ENCODE assay signal across 13 cellular contexts in genomic region chr1:60984066-60984799, GRCh38.
DNase-seq lines count a peak whose midpoint lies in the region; ATAC-seq, FAIRE-seq and TF ChIP-seq lines count a peak whose summit lies in the region.
"Had no signal": no experiment of that assay in that cellular context is flagged by ENCODE, and none has a peak within 500 bp of the region (broad histone marks: within the 10 kb centered on the region; RNA-seq: fewer than 3 reads in every experiment).

No MANE protein-coding gene starts in this region.

- intact Hi-C loops in pancreas (cut with DNase I) = loop anchor here in 1 of 3 donors (10.0 kb wide), 1 partner anchor 461 kb away; no protein-coding TSS in a partner anchor
- intact Hi-C loops in PC-9 (cut with micrococcal nuclease; ENCODE audit: unreplicated experiment) = no loop called here

- H3K27ac Mint-ChIP-seq in stimulated activated naive B cell treated with anti-CD40 and anti-IgM and Interleukin-4, amounts not matched to agents 10 μg/mL and 1 μg/mL and 100 μg/mL, for 72 hours = no peak overlapping the region
- H3K27ac Mint-ChIP-seq: natural killer cell had no signal

- no peaks in the 10 kb centered on the region for H3K9me2 ChIP-seq in PC-9 (ENCODE audit: insufficient read depth)

- 69 to 76% methylated on average over 7 of the region's 7 CpGs for WGBS in pancreas, 2 donors

- H4K20me1 ChIP-seq in PC-9 (ENCODE audit: insufficient read depth) = no peaks in the 10 kb centered on the region

- no peaks in the 10 kb centered on the region for H3K36me3 Mint-ChIP-seq in stimulated activated naive B cell treated with anti-CD40 and anti-IgM and Interleukin-4, amounts not matched to agents 10 μg/mL and 1 μg/mL and 100 μg/mL, for 72 hours
- H3K36me3 Mint-ChIP-seq: natural killer cell had no signal

- H3K27me3 ChIP-seq in WERI-Rb-1 (ENCODE audit: insufficient read depth, low read depth, severe bottlenecking) = no peaks in the 10 kb centered on the region
- H3K27me3 ChIP-seq in foreskin keratinocyte = no peaks in the 10 kb centered on the region
- no peaks in the 10 kb centered on the region for H3K27me3 ChIP-seq in pancreas
- H3K27me3 ChIP-seq in PC-9 (ENCODE audit: insufficient read depth, low read depth) = no peaks in the 10 kb centered on the region

- DNase-seq in AG08395 (ENCODE audit: low spot score) = peak; percentile 24
- DNase-seq in WERI-Rb-1 = no peak
- no peak for DNase-seq in foreskin keratinocyte
- no peak for DNase-seq in pancreas
- DNase-seq in stimulated activated naive B cell treated with anti-CD40 and anti-IgM and Interleukin-4, amounts not matched to agents 10 μg/mL and 1 μg/mL and 100 μg/mL, for 72 hours = no peak
- no peak for DNase-seq in PC-9
- DNase-seq in NCI-H187 treated with DMSO at 0.1 percent for 48 hours (lab: John Stamatoyannopoulos, UW) = no peak
- DNase-seq: activated T-cell treated with anti-CD3 and anti-CD28 coated beads, Interleukin-2, amount 50 U/mL, for 1 hour; AML-193; GDM1; hypothalamus; natural killer cell had no signal

- H3K79me2 ChIP-seq in PC-9 (ENCODE audit: low read depth) = no peaks in the 10 kb centered on the region

- H3K36me3 ChIP-seq in WERI-Rb-1 (no peaks in the 10 kb centered on the region), pancreas (no peaks in the 10 kb centered on the region), PC-9 (ENCODE audit: low read depth) (no peaks in the 10 kb centered on the region)

- H3F3A ChIP-seq in PC-9 (ENCODE audit: insufficient read depth, low read depth) = no peaks in the 10 kb centered on the region

- no peaks in the 10 kb centered on the region for H3K4me1 Mint-ChIP-seq in stimulated activated naive B cell treated with anti-CD40 and anti-IgM and Interleukin-4, amounts not matched to agents 10 μg/mL and 1 μg/mL and 100 μg/mL, for 72 hours
- H3K4me1 Mint-ChIP-seq: natural killer cell had no signal

- TF ChIP-seq CTCF in WERI-Rb-1 (IDR thresholded peaks at IDR 0.05; ENCODE audit: low read depth, low read length) = no peak
- TF ChIP-seq CTCF in foreskin keratinocyte (conservative IDR thresholded peaks at IDR 0.05) = no peak
- no peak for TF ChIP-seq CTCF in pancreas (IDR thresholded peaks at IDR 0.05)
- no peak for TF ChIP-seq CTCF in PC-9 (conservative IDR thresholded peaks at IDR 0.05)

- no peaks in the 10 kb centered on the region for H3K9me3 ChIP-seq in WERI-Rb-1 (ENCODE audit: severe bottlenecking)
- H3K9me3 ChIP-seq in pancreas = no peaks in the 10 kb centered on the region
- H3K9me3 ChIP-seq in PC-9 (ENCODE audit: insufficient read depth, low read depth) = no peaks in the 10 kb centered on the region

- H3K4me2 ChIP-seq in PC-9 = no peak overlapping the region

- H3K27ac ChIP-seq in WERI-Rb-1 (0 out of 2 replicates have a peak overlapping the region, but pooled peaks have one; percentile 24), foreskin keratinocyte (no peak overlapping the region), pancreas (peak overlapping the region in 1 of 4 donors; percentile 22), PC-9 (no peak overlapping the region)

- H3K4me3 Mint-ChIP-seq in stimulated activated naive B cell treated with anti-CD40 and anti-IgM and Interleukin-4, amounts not matched to agents 10 μg/mL and 1 μg/mL and 100 μg/mL, for 72 hours = no peak overlapping the region
- H3K4me3 Mint-ChIP-seq: natural killer cell had no signal

- ATAC-seq in foreskin keratinocyte = peak; percentile 51
- peak in 3 of 4 donors; percentile 53 to 58 (median 57) for ATAC-seq in pancreas
- no peak for ATAC-seq in stimulated activated naive B cell treated with anti-CD40 and anti-IgM and Interleukin-4, amounts not matched to agents 10 μg/mL and 1 μg/mL and 100 μg/mL, for 72 hours (replicated peaks)
- no peak for ATAC-seq in HG03342 (IDR thresholded peaks at IDR 0.05; ENCODE audit: unreplicated experiment)
- ATAC-seq: natural killer cell had no signal

- no peak overlapping the region for H2AFZ ChIP-seq in PC-9

- H3K4me1 ChIP-seq in foreskin keratinocyte (no peaks in the 10 kb centered on the region), pancreas (no peaks in the 10 kb centered on the region), PC-9 (replicated peaks; ENCODE audit: insufficient read depth) (no peaks in the 10 kb centered on the region)

- H3K4me3 ChIP-seq in WERI-Rb-1 (ENCODE audit: low read depth, low read length) (no peak overlapping the region), pancreas (no peak overlapping the region), PC-9 (no peak overlapping the region)

- POLR2A ChIA-PET in PC-9 (lab: Charles Lee; ENCODE audit: unreplicated experiment) = no interaction called here

- H3K27me3 Mint-ChIP-seq in stimulated activated naive B cell treated with anti-CD40 and anti-IgM and Interleukin-4, amounts not matched to agents 10 μg/mL and 1 μg/mL and 100 μg/mL, for 72 hours = no peaks in the 10 kb centered on the region

- FAIRE-seq in pancreas (lab: Jason Lieb, UNC) = no peak

- no TSS peak for BruUV-seq in PC-9 (replicated peaks; lab: Mats Ljungman, UMichigan)

- CTCF ChIA-PET in PC-9 (lab: Charles Lee) = no interaction called here

- no peaks in the 10 kb centered on the region for H3K9me3 Mint-ChIP-seq in stimulated activated naive B cell treated with anti-CD40 and anti-IgM and Interleukin-4, amounts not matched to agents 10 μg/mL and 1 μg/mL and 100 μg/mL, for 72 hours
- H3K9me3 Mint-ChIP-seq: natural killer cell had no signal

Comparison
In these comparisons a context has a peak if more than half of its experiments do, and no peak if none do; other contexts are left out.
1. ATAC-seq: peak in foreskin keratinocyte (single experiment) and pancreas (3 of 4); none in stimulated activated naive B cell treated with anti-CD40 and anti-IgM and Interleukin-4, amounts not matched to agents 10 μg/mL and 1 μg/mL and 100 μg/mL, for 72 hours (0 of 2) and HG03342 (single experiment).